In genomic region chr16:8589293-8590160, GRCh38 we compare ENCODE assay signal across 16 cellular contexts. TPM values are rescaled to one million over a fixed set of nuclear protein-coding genes. Genes with fewer than 3 reads are reported as not detected.
A peak's percentile ranks its signal among the peaks of the same experiment; 100 is the strongest.
DNase-seq lines count a peak whose midpoint lies in the region; ATAC-seq and TF ChIP-seq lines count a peak whose summit lies in the region.
"Had no signal": no experiment of that assay in that cellular context is flagged by ENCODE, and none has a peak within 500 bp of the region (broad histone marks: within the 10 kb centered on the region; RNA-seq: fewer than 3 reads in every experiment).

No MANE protein-coding gene starts in this region.

- H3K27me3 ChIP-seq in heart left ventricle (peaks cover 17 to 67% (median 34%) of the 10 kb centered on the region in 9 donors), right cardiac atrium (ENCODE audit: control insufficient read depth, insufficient read depth) (no peaks in the 10 kb centered on the region), mesenchymal stem cell (ENCODE audit: control insufficient read depth in 1 of 2, insufficient read depth in 1 of 2, low read length in 2 of 2) (peaks cover 43 to 68% of the 10 kb centered on the region in 2 experiments), upper lobe of right lung (peaks cover 39% of the 10 kb centered on the region)

- H3K9ac ChIP-seq in mesenchymal stem cell (ENCODE audit: low read length), result no peak overlapping the region

- peak in 2 of 4 donors; percentile 37 to 49 for ATAC-seq in heart left ventricle
- no peak for ATAC-seq in right cardiac atrium
- ATAC-seq in upper lobe of right lung, result peak; percentile 41
- ATAC-seq: activated CD4-positive, CD25-positive, alpha-beta regulatory T cell treated with anti-CD3 and anti-CD28 coated beads, Interleukin-2, amount 50 U/mL, for 24 hours; naive thymus-derived CD4-positive, alpha-beta T cell had no signal

- no peak overlapping the region for H2AK5ac ChIP-seq in mesenchymal stem cell (ENCODE audit: low read length, severe bottlenecking)

- no peak overlapping the region for H2AFZ ChIP-seq in mesenchymal stem cell (ENCODE audit: low read depth, low read length)

- TF ChIP-seq CTCF in heart left ventricle (IDR thresholded peaks at IDR 0.05), result no peak
- TF ChIP-seq CTCF in coronary artery (IDR thresholded peaks at IDR 0.05), result no peak
- TF ChIP-seq CTCF in upper lobe of right lung (IDR thresholded peaks at IDR 0.05), result no peak
- no peak for TF ChIP-seq CTCF in GM10248 (IDR thresholded peaks at IDR 0.05; ENCODE audit: control extremely low read depth, extremely low read depth, low read depth, missing control alignments)

- no peak overlapping the region for H3K4ac ChIP-seq in mesenchymal stem cell (ENCODE audit: low read depth in 1 of 2, low read length in 2 of 2)

- H3K23ac ChIP-seq in mesenchymal stem cell (ENCODE audit: low read length in 2 of 2), result peak overlapping the region in 1 of 2 experiments; percentile 43

- POLR2A ChIA-PET in GM10248 (lab: Yijun Ruan, JAX), result no interaction called here

- H3K9me3 ChIP-seq in heart left ventricle, result no peaks in the 10 kb centered on the region
- H3K9me3 ChIP-seq in right cardiac atrium (ENCODE audit: control insufficient read depth, low read length), result no peaks in the 10 kb centered on the region
- no peaks in the 10 kb centered on the region for H3K9me3 ChIP-seq in mesenchymal stem cell (ENCODE audit: control insufficient read depth, low read length)
- H3K9me3 ChIP-seq in upper lobe of right lung, result no peaks in the 10 kb centered on the region
- H3K9me3 ChIP-seq: HAP-1 had no signal

- no peak overlapping the region for H3K4me3 Mint-ChIP-seq in T-helper 2 cell treated with Interferon-gamma antibody and Interleukin-4, amounts not matched to agents 5 μg/mL and 100 μg/mL, for 36 hours
- H3K4me3 Mint-ChIP-seq: activated T-cell treated with anti-CD3 and anti-CD28 coated beads, Interleukin-2, amount 50 U/mL, for 24 hours had no signal

- H3K4me1 ChIP-seq in heart left ventricle (peaks cover 0 to 17% (median 1%) of the 10 kb centered on the region in 12 donors), right cardiac atrium (ENCODE audit: control insufficient read depth, insufficient read depth, low read length) (no peaks in the 10 kb centered on the region), mesenchymal stem cell (ENCODE audit: control insufficient read depth, insufficient read depth, low read depth, low read length) (peaks cover 18% of the 10 kb centered on the region), upper lobe of right lung (no peaks in the 10 kb centered on the region)
- H3K4me1 ChIP-seq: HAP-1 had no signal

- H3K9me3 Mint-ChIP-seq in T-helper 2 cell treated with Interferon-gamma antibody and Interleukin-4, amounts not matched to agents 5 μg/mL and 100 μg/mL, for 36 hours, result no peaks in the 10 kb centered on the region
- H3K9me3 Mint-ChIP-seq: activated T-cell treated with anti-CD3 and anti-CD28 coated beads, Interleukin-2, amount 50 U/mL, for 24 hours had no signal

- H2BK12ac ChIP-seq in mesenchymal stem cell (ENCODE audit: low read length in 2 of 2), result no peak overlapping the region

- no peak for TF ChIP-seq POLR2A in heart left ventricle (IDR thresholded peaks at IDR 0.05)

- H3K36me3 Mint-ChIP-seq in T-helper 2 cell treated with Interferon-gamma antibody and Interleukin-4, amounts not matched to agents 5 μg/mL and 100 μg/mL, for 36 hours (ENCODE audit: low read depth), result no peaks in the 10 kb centered on the region
- H3K36me3 Mint-ChIP-seq: naive thymus-derived CD4-positive, alpha-beta T cell had no signal

- peak overlapping the region in 11 of 12 donors; percentile 16 to 42 (median 23) for H3K4me3 ChIP-seq in heart left ventricle
- no peak overlapping the region for H3K4me3 ChIP-seq in right cardiac atrium (ENCODE audit: low read length)
- H3K4me3 ChIP-seq in coronary artery, result peak overlapping the region; percentile 43
- H3K4me3 ChIP-seq in mesenchymal stem cell (ENCODE audit: insufficient read depth in 1 of 2, low read depth in 1 of 2, low read length in 2 of 2), result no peak overlapping the region
- no peak overlapping the region for H3K4me3 ChIP-seq in upper lobe of right lung
- H3K4me3 ChIP-seq: HAP-1, smooth muscle cell had no signal

- H3K27me3 Mint-ChIP-seq in T-helper 2 cell treated with Interferon-gamma antibody and Interleukin-4, amounts not matched to agents 5 μg/mL and 100 μg/mL, for 36 hours (ENCODE audit: low read depth), result peaks cover 26% of the 10 kb centered on the region

- intact Hi-C loops in heart left ventricle (cut with DNase I) (no loop called here), right cardiac atrium (cut with DNase I) (no loop called here), upper lobe of right lung (cut with DNase I) (no loop called here)

- 1 to 2% (median 1%) methylated on average over 21 to 68 of the region's 68 CpGs for WGBS in heart left ventricle, 4 donors
- 2% methylated on average over 68 of the region's 68 CpGs for WGBS in right cardiac atrium
- WGBS in mesenchymal stem cell, result 2% methylated on average over 60 of the region's 68 CpGs

- H3K14ac ChIP-seq in mesenchymal stem cell (ENCODE audit: low read length in 2 of 2), result no peak overlapping the region

- H3K27ac ChIP-seq in heart left ventricle, result no peak overlapping the region
- H3K27ac ChIP-seq in right cardiac atrium (ENCODE audit: low read length), result no peak overlapping the region
- H3K27ac ChIP-seq in coronary artery, result no peak overlapping the region
- H3K27ac ChIP-seq in mesenchymal stem cell (ENCODE audit: low read length, poor library complexity, severe bottlenecking), result no peak overlapping the region
- H3K27ac ChIP-seq in upper lobe of right lung, result no peak overlapping the region
- H3K27ac ChIP-seq: epithelial cell of prostate had no signal

- no peak overlapping the region for H3K27ac Mint-ChIP-seq in T-helper 2 cell treated with Interferon-gamma antibody and Interleukin-4, amounts not matched to agents 5 μg/mL and 100 μg/mL, for 36 hours
- H3K27ac Mint-ChIP-seq: activated T-cell treated with anti-CD3 and anti-CD28 coated beads, Interleukin-2, amount 50 U/mL, for 24 hours; naive thymus-derived CD4-positive, alpha-beta T cell had no signal

- DNase-seq in heart left ventricle (no peak), right cardiac atrium (no peak), coronary artery (ENCODE audit: low spot score) (no peak), mesenchymal stem cell (no peak), upper lobe of right lung (no peak), DMS153 (lab: John Stamatoyannopoulos, UW) (no peak), GM10248 (ENCODE audit: extremely low spot score) (no peak)
- no peak for DNase-seq in T-helper 2 cell treated with Interferon-gamma antibody and Interleukin-4, amounts not matched to agents 5 μg/mL and 100 μg/mL, for 36 hours (ENCODE audit: low spot score)
- DNase-seq: activated T-cell treated with anti-CD3 and anti-CD28 coated beads, Interleukin-2, amount 50 U/mL, for 24 hours; amygdala; naive thymus-derived CD4-positive, alpha-beta T cell; NCI-H1694 had no signal

- H3K79me1 ChIP-seq in mesenchymal stem cell (replicated peaks; ENCODE audit: low read length, poor library complexity, severe bottlenecking), result no peaks in the 10 kb centered on the region

- H4K91ac ChIP-seq in mesenchymal stem cell (ENCODE audit: low read length), result no peak overlapping the region

- H3K4me1 Mint-ChIP-seq in T-helper 2 cell treated with Interferon-gamma antibody and Interleukin-4, amounts not matched to agents 5 μg/mL and 100 μg/mL, for 36 hours (ENCODE audit: low read depth), result no peaks in the 10 kb centered on the region

- no peak overlapping the region for H4K8ac ChIP-seq in mesenchymal stem cell (ENCODE audit: low read length)

- no peak overlapping the region for H2BK120ac ChIP-seq in mesenchymal stem cell (ENCODE audit: low read depth, low read length)

- H3K36me3 ChIP-seq in heart left ventricle (no peaks in the 10 kb centered on the region), mesenchymal stem cell (ENCODE audit: control insufficient read depth in 1 of 2, insufficient read depth in 2 of 2, low read depth in 1 of 2, low read length in 2 of 2) (peaks cover 0 to 3% of the 10 kb centered on the region in 2 experiments), upper lobe of right lung (no peaks in the 10 kb centered on the region)
- H3K36me3 ChIP-seq: HAP-1 had no signal

- no peak overlapping the region for H2BK5ac ChIP-seq in mesenchymal stem cell (ENCODE audit: low read depth, low read length, poor library complexity, severe bottlenecking)

- no peak overlapping the region for H2BK15ac ChIP-seq in mesenchymal stem cell (ENCODE audit: low read depth, poor library complexity, severe bottlenecking)

- CTCF ChIA-PET in GM10248 (lab: Yijun Ruan, JAX), result no interaction called here

- H3K18ac ChIP-seq in mesenchymal stem cell (ENCODE audit: low read depth in 1 of 2, low read length in 2 of 2), result no peak overlapping the region

- peak overlapping the region; percentile 18 for H3K4me2 ChIP-seq in mesenchymal stem cell (ENCODE audit: low read length, poor library complexity, severe bottlenecking)
- H3K4me2 ChIP-seq: smooth muscle cell had no signal

RNA-seq across cellular contexts. Expression of gene TMEM114, which starts 0.8 kb away (rescaled TPM):
- not detected for total RNA-seq in heart left ventricle
- not detected for polyA plus RNA-seq in heart left ventricle
- not detected for total RNA-seq in right cardiac atrium
- not detected for polyA plus RNA-seq in right cardiac atrium
- not detected for polyA plus RNA-seq in mesenchymal stem cell (2013, experiment 1 of 2)
- polyA plus RNA-seq in mesenchymal stem cell (2013, experiment 2 of 2), result not detected
- total RNA-seq in upper lobe of right lung, result not detected
- total RNA-seq: naive thymus-derived CD4-positive, alpha-beta T cell; smooth muscle cell had no signal
- polyA plus RNA-seq: naive thymus-derived CD4-positive, alpha-beta T cell; smooth muscle cell had no signal

RNA-seq across cellular contexts. Expression of gene METTL22, which starts 32.0 kb away (rescaled TPM):
- 10 to 100 TPM; 15.3 to 80.3 (median 33.0) TPM for total RNA-seq in heart left ventricle
- 10 to 100 TPM; 34.0 to 44.9 TPM for polyA plus RNA-seq in heart left ventricle
- total RNA-seq in right cardiac atrium, result 10 to 100 TPM; 28.1 to 37.3 (median 33.3) TPM
- polyA plus RNA-seq in right cardiac atrium, result 26.9 TPM
- 31.8 TPM for polyA plus RNA-seq in mesenchymal stem cell (2013, experiment 1 of 2)
- polyA plus RNA-seq in mesenchymal stem cell (2013, experiment 2 of 2), result 31.8 TPM
- total RNA-seq in upper lobe of right lung, result 38.6 TPM

Comparison
In these comparisons a context has a peak if more than half of its experiments do, and no peak if none do; other contexts are left out.
1. H3K4me3 ChIP-seq: peak in heart left ventricle (11 of 12) and coronary artery (single experiment); none in right cardiac atrium (single experiment), mesenchymal stem cell (0 of 2) and upper lobe of right lung (single experiment).